ENCODE assay signal across 8 cellular contexts in the genomic region with DNA sequence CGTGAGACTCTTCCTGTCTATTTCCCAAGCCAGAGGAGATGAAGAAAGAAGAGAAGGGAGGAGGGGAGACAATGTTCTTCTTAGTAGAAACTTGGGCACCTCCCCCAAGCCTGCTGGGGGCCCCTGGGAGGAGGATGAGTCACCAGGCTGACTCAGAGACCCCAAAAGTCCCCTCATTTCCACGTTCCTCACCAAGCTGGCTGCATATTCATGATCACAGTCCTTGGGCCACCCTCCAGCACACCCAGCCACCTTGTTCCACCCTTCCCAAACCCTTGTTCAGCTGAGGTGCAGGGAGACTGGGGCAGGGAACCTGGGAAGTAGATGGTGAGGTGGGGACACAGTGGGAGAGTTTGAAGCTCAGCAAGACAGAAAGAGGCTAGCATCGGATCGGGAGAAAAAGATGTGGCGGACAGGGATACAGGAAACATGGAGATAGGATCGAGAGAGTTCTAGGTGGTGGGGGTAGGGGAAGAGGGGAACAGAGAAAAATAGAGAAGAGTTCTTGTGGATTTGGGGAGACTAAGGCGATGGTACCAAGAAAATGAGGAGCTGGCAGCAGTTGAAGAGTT. TPM values are rescaled to one million over a fixed set of nuclear protein-coding genes. Genes with fewer than 3 reads are reported as not detected.
A peak's percentile ranks its signal among the peaks of the same experiment; 100 is the strongest.
DNase-seq lines count a peak whose midpoint lies in the region; ATAC-seq and TF ChIP-seq lines count a peak whose summit lies in the region.

No MANE protein-coding gene starts in this region.

- H3K9me3 Mint-ChIP-seq in WTC11 (no peaks in the 10 kb centered on the region), neural progenitor cell (no peaks in the 10 kb centered on the region)

- peaks cover 26% of the 10 kb centered on the region for H3K36me3 Mint-ChIP-seq in WTC11
- peaks cover 9% of the 10 kb centered on the region for H3K36me3 Mint-ChIP-seq in neural progenitor cell

- in situ Hi-C loops in HAP-1 (cut with MboI; ENCODE audit: low sequenced_read_pairs), result loop anchor here (5.0 to 25.0 kb wide), 3 partner anchors 198 to 481 kb away; a partner anchor contains a TSS

- H3K9me3 ChIP-seq in HAP-1 (no peaks in the 10 kb centered on the region), neural progenitor cell (ENCODE audit: low read depth) (no peaks in the 10 kb centered on the region)

- peak overlapping the region; percentile 85 for H2AFZ ChIP-seq in neural progenitor cell (replicated peaks)

- H3K79me2 ChIP-seq in neural progenitor cell (ENCODE audit: low read depth), result peaks cover 9% of the 10 kb centered on the region

- peaks cover 8% of the 10 kb centered on the region for H3K36me3 ChIP-seq in HAP-1 (replicated peaks)
- no peaks in the 10 kb centered on the region for H3K36me3 ChIP-seq in neural progenitor cell

- H3K27ac ChIP-seq in neural progenitor cell, result no peak overlapping the region

- H3K27me3 Mint-ChIP-seq in WTC11 (ENCODE audit: low read depth) (no peaks in the 10 kb centered on the region), neural progenitor cell (ENCODE audit: insufficient read depth, low read depth) (peaks cover 4% of the 10 kb centered on the region)

- H3K4me3 Mint-ChIP-seq in WTC11 (peak overlapping the region; percentile 97), neural progenitor cell (peak overlapping the region; percentile 95)

- peak overlapping the region; percentile 64 for H3K4me3 ChIP-seq in HAP-1
- H3K4me3 ChIP-seq in neural progenitor cell, result peak overlapping the region; percentile 73

- peak overlapping the region; percentile 94 for H3K27ac Mint-ChIP-seq in WTC11
- H3K27ac Mint-ChIP-seq in neural progenitor cell, result peak overlapping the region; percentile 43

- H3K4me1 Mint-ChIP-seq in WTC11 (peaks cover 22% of the 10 kb centered on the region), neural progenitor cell (peaks cover 16% of the 10 kb centered on the region)

- CTCF ChIA-PET in WTC11 (lab: Charles Lee), result interaction anchor here (0.9 to 3.7 kb wide), 12 partner anchors 8 to 630 kb away, joined by 3 to 51 read pairs (median 10); a partner anchor contains a TSS

- H3K4me1 ChIP-seq in HAP-1 (peaks cover 20% of the 10 kb centered on the region), neural progenitor cell (peaks cover 10% of the 10 kb centered on the region)

- H4K20me1 ChIP-seq in neural progenitor cell (ENCODE audit: low read depth), result no peaks in the 10 kb centered on the region

- no peak for DNase-seq in HAP-1 (ENCODE audit: low spot score in 2 of 2)
- DNase-seq in WTC11 (ENCODE audit: low spot score), result no peak
- DNase-seq in neural progenitor cell (ENCODE audit: low spot score), result no peak
- no peak for DNase-seq in SW 1271 (lab: John Stamatoyannopoulos, UW)
- no peak for DNase-seq in NCI-H524 treated with DMSO at 0.1 percent for 48 hours (lab: John Stamatoyannopoulos, UW)

- H3K27me3 ChIP-seq in HAP-1 (ENCODE audit: low read depth), result no peaks in the 10 kb centered on the region
- H3K27me3 ChIP-seq in neural progenitor cell, result no peaks in the 10 kb centered on the region

- ATAC-seq in WTC11 (peak; percentile 2; the same call in 1 of the 2 replicates), esophagus mucosa (peak; percentile 11), GM18858 (IDR thresholded peaks at IDR 0.05; ENCODE audit: unreplicated experiment) (no peak), GM19324 (IDR thresholded peaks at IDR 0.05; ENCODE audit: low FRiP score, unreplicated experiment) (no peak)

- TF ChIP-seq CTCF in WTC11 (IDR thresholded peaks at IDR 0.05), result no peak
- no peak for TF ChIP-seq CTCF in neural progenitor cell (IDR thresholded peaks at IDR 0.05)

- POLR2A ChIA-PET in WTC11 (lab: Charles Lee), result interaction anchor here (1.1 to 2.9 kb wide), 5 partner anchors 8 to 39 kb away, joined by 4 to 31 read pairs (median 5); a partner anchor contains a TSS

- peak overlapping the region; percentile 93 for H3K4me2 ChIP-seq in neural progenitor cell

- peaks cover 20% of the 10 kb centered on the region for H3F3A ChIP-seq in neural progenitor cell (ENCODE audit: low read depth)

- H3K9ac ChIP-seq in neural progenitor cell, result peak overlapping the region; percentile 10

TF ChIP-seq in WTC11, 78 proteins besides CTCF, POLR2A, EP300 and RAD21 (continues in another document):
- TF ChIP-seq, protein P1, sequence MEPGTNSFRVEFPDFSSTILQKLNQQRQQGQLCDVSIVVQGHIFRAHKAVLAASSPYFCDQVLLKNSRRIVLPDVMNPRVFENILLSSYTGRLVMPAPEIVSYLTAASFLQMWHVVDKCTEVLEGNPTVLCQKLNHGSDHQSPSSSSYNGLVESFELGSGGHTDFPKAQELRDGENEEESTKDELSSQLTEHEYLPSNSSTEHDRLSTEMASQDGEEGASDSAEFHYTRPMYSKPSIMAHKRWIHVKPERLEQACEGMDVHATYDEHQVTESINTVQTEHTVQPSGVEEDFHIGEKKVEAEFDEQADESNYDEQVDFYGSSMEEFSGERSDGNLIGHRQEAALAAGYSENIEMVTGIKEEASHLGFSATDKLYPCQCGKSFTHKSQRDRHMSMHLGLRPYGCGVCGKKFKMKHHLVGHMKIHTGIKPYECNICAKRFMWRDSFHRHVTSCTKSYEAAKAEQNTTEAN (CRISPR knock-in tag; IDR thresholded peaks at IDR 0.05), result no peak
- TF ChIP-seq, protein P2, sequence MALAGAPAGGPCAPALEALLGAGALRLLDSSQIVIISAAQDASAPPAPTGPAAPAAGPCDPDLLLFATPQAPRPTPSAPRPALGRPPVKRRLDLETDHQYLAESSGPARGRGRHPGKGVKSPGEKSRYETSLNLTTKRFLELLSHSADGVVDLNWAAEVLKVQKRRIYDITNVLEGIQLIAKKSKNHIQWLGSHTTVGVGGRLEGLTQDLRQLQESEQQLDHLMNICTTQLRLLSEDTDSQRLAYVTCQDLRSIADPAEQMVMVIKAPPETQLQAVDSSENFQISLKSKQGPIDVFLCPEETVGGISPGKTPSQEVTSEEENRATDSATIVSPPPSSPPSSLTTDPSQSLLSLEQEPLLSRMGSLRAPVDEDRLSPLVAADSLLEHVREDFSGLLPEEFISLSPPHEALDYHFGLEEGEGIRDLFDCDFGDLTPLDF (CRISPR knock-in tag; IDR thresholded peaks at IDR 0.05), result no peak
- TF ChIP-seq, protein P3, sequence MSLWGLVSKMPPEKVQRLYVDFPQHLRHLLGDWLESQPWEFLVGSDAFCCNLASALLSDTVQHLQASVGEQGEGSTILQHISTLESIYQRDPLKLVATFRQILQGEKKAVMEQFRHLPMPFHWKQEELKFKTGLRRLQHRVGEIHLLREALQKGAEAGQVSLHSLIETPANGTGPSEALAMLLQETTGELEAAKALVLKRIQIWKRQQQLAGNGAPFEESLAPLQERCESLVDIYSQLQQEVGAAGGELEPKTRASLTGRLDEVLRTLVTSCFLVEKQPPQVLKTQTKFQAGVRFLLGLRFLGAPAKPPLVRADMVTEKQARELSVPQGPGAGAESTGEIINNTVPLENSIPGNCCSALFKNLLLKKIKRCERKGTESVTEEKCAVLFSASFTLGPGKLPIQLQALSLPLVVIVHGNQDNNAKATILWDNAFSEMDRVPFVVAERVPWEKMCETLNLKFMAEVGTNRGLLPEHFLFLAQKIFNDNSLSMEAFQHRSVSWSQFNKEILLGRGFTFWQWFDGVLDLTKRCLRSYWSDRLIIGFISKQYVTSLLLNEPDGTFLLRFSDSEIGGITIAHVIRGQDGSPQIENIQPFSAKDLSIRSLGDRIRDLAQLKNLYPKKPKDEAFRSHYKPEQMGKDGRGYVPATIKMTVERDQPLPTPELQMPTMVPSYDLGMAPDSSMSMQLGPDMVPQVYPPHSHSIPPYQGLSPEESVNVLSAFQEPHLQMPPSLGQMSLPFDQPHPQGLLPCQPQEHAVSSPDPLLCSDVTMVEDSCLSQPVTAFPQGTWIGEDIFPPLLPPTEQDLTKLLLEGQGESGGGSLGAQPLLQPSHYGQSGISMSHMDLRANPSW (CRISPR knock-in tag; conservative IDR thresholded peaks at IDR 0.05; ENCODE audit: low read depth), result no peak
- TF ChIP-seq, protein P4, sequence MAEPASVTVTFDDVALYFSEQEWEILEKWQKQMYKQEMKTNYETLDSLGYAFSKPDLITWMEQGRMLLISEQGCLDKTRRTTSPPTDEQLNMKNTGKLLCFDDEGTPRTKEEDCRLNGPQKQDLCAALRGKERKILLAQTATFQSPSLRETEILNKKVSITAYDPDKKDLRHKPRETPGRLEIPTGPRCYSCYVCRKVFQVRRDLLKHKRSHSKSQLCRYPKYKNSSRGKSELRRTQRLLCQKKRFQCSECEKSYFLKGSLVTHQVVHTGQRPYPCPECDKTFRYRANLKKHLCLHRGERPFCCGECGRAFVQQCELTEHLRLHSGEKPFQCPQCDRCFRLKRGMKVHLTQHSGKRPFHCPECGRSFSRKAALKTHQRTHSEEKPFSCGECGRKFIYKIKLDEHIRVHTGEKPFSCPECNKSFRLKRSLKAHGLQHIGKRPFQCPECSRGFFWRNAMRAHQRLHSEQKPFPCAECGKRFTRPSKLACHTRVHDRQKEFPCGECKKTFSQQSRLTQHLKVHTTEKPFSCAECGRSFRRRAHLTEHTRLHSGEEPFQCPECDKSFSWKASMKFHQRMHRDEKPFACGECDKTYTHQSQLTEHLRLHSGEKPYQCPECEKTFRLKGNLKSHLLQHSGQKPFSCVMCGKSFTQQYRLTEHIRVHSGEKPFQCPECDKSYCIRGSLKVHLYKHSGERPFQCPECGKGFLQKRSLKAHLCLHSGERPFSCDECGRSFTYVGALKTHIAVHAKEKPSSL (CRISPR knock-in tag; conservative IDR thresholded peaks at IDR 0.05), result no peak

RNA-seq across cellular contexts. Expression of a gene that starts 0.7 kb away (rescaled TPM):
- total RNA-seq in WTC11 (2021), result 117 to 126 TPM (median 119 TPM) in 3 replicates
- 60.5 TPM for total RNA-seq in esophagus mucosa
- total RNA-seq in neural progenitor cell (ENCODE audit: low replicate concordance), result 14.3 and 15.1 TPM in 2 replicates

RNA-seq across cellular contexts. Expression of a gene that starts 5.1 kb away (rescaled TPM):
- total RNA-seq in WTC11 (2021) (2,141 to 2,438 TPM (median 2,292 TPM) in 3 replicates), esophagus mucosa (1,798 TPM), neural progenitor cell (ENCODE audit: low replicate concordance) (3,368 and 3,415 TPM in 2 replicates)

RNA-seq across cellular contexts. Expression of a gene that starts 8.0 kb away (rescaled TPM):
- total RNA-seq in WTC11 (2021) (88.8 to 90.6 TPM (median 90.3 TPM) in 3 replicates), esophagus mucosa (73.2 TPM), neural progenitor cell (ENCODE audit: low replicate concordance) (47.7 and 94.7 TPM in 2 replicates)

RNA-seq across cellular contexts. Expression of a gene that starts 17.7 kb away (rescaled TPM):
- total RNA-seq in WTC11 (2021) (33.1 to 35.2 TPM (median 34.6 TPM) in 3 replicates), esophagus mucosa (7.6 TPM), neural progenitor cell (ENCODE audit: low replicate concordance) (33.8 and 39.7 TPM in 2 replicates)

RNA-seq across cellular contexts. Expression of a gene that starts 22.1 kb away (rescaled TPM):
- total RNA-seq in WTC11 (2021), result 185 to 204 TPM (median 193 TPM) in 3 replicates
- 42.3 TPM for total RNA-seq in esophagus mucosa
- 73.2 and 131 TPM in 2 replicates for total RNA-seq in neural progenitor cell (ENCODE audit: low replicate concordance)

Comparison
In these comparisons a context has a peak if more than half of its experiments do, and no peak if none do; other contexts are left out.
1. ATAC-seq: peak in WTC11 (single experiment) and esophagus mucosa (single experiment); none in GM18858 (single experiment) and GM19324 (single experiment).